Comparison of ENCODE assay signal across 20 cellular contexts in the genomic region with DNA sequence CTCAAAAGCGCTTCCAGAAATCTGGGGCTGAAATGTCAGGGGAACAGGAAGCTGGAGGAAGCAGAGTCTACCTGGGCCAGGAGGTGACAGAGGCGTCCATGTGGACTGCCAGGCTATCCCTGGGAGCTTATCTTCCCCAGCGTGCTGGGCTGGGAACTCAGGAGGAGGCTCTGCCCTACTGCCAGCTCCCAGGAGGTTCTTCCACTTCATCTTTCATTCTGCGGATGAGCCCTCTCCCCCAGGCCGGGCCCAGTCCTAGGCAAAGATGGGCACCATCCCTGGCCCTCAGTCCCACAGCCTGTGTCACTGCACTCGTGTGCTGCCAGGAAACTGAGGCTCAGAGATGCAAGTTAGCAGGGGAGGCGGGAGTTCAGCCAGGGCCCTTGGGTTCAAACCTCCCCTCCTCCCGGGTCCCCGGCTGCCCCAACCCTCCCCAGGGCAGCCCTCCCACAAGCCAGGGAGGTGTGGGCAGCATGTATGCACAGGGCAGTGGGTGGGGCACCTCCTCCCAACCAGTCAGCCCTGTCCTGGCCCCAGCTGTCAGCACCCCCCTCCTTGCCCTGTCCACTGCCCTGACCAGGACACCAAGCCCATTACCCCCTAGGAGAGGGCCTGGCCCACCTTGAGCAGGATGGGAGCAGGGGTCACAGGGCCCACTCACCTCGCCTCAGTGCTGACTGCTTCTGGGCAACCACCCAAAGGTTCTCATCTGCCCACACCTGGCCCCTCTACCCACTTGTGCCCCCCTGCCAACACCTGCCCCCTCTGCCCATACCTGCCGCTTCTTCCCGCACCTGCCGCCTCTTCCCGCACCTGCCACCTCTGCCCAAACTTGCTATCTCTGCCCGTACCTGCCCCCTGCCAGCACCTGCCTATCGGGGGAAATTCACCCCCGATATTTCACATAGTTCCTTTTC.
DNase-seq lines count a peak whose midpoint lies in the region; ATAC-seq and TF ChIP-seq lines count a peak whose summit lies in the region.
"Had no signal": no experiment of that assay in that cellular context is flagged by ENCODE, and none has a peak within 500 bp of the region (broad histone marks: within the 10 kb centered on the region; RNA-seq: fewer than 3 reads in every experiment).

No MANE protein-coding gene starts in this region.

- H3K27ac ChIP-seq in GM23338 (ENCODE audit: low read depth) (no peak overlapping the region), Panc1 (ENCODE audit: low read length) (no peak overlapping the region), mammary epithelial cell (ENCODE audit: insufficient read depth, low read depth, low read length) (no peak overlapping the region)
- H3K27ac ChIP-seq: PC-9, SJSA1 had no signal

- peaks cover 24% of the 10 kb centered on the region for H3K27me3 Mint-ChIP-seq in GM23338 (ENCODE audit: insufficient read depth, low read depth, poor library complexity)
- H3K27me3 Mint-ChIP-seq in neural crest cell (ENCODE audit: low read depth) = peaks cover 47% of the 10 kb centered on the region

- H3K9me3 ChIP-seq in Panc1 (ENCODE audit: control insufficient read depth, insufficient read depth, low read depth, low read length) = 0 out of 2 replicates have a peak, but pooled peaks cover 3% of the 10 kb centered on the region
- H3K9me3 ChIP-seq in mammary epithelial cell (replicated peaks; ENCODE audit: insufficient read depth, low read length) = peaks cover 11% of the 10 kb centered on the region
- H3K9me3 ChIP-seq: mucosa of descending colon, SJSA1 had no signal

- peaks cover 46% of the 10 kb centered on the region for H3K4me1 Mint-ChIP-seq in GM23338
- peaks cover 46% of the 10 kb centered on the region for H3K4me1 Mint-ChIP-seq in neural crest cell

- no peak overlapping the region for H3K9ac ChIP-seq in mammary epithelial cell (ENCODE audit: insufficient read depth, low read length)

- H3K4me2 ChIP-seq in GM23338 = no peak overlapping the region
- no peak overlapping the region for H3K4me2 ChIP-seq in mammary epithelial cell (ENCODE audit: insufficient read depth, low read depth, low read length)
- H3K4me2 ChIP-seq: PC-9 had no signal

- DNase-seq in GM23338 (ENCODE audit: low spot score) (no peak), NCI-H1105 treated with DMSO at 0.1 percent for 48 hours (lab: John Stamatoyannopoulos, UW) (peak; percentile 98), Panc1 (ENCODE audit: low read depth, low spot score) (no peak), neural crest cell (ENCODE audit: low read depth, low spot score) (no peak), Right ventricle myocardium inferior (ENCODE audit: missing footprints) (no peak), mammary epithelial cell (no peak), cerebellum (ENCODE audit: low spot score) (no peak)
- DNase-seq: activated CD4-positive, alpha-beta T cell treated with anti-CD3 and anti-CD28 coated beads, Interleukin-2, amount 50 U/mL, for 1 hour; DMS53; Karpas-422; left ventricle myocardium superior; mucosa of descending colon; NCI-H2107; NCI-H82; PC-9; stimulated activated CD4-positive, alpha-beta T cell treated with anti-CD3 and anti-CD28 coated beads, Interleukin-1b, Interleukin-23, amount 100 ng/mL, for 48 hours; T-helper 17 cell had no signal

- no peak for TF ChIP-seq CTCF in GM23338 (conservative IDR thresholded peaks at IDR 0.05; ENCODE audit: low read depth in 2 of 2)
- TF ChIP-seq CTCF in Panc1 (IDR thresholded peaks at IDR 0.05) = no peak
- no peak for TF ChIP-seq CTCF in neural crest cell (conservative IDR thresholded peaks at IDR 0.05)
- no peak for TF ChIP-seq CTCF in mammary epithelial cell (conservative IDR thresholded peaks at IDR 0.05 in 1 of 2, IDR thresholded peaks at IDR 0.05 in 1 of 2; ENCODE audit: extremely low read depth in 1 of 2, insufficient read depth in 1 of 2, low read depth in 1 of 2, low read length in 2 of 2)

- H3K4me1 ChIP-seq in GM23338 (ENCODE audit: insufficient read depth) (no peaks in the 10 kb centered on the region), Panc1 (ENCODE audit: control insufficient read depth, insufficient read depth, low read length) (no peaks in the 10 kb centered on the region), mammary epithelial cell (ENCODE audit: insufficient read depth, low read length) (no peaks in the 10 kb centered on the region)
- H3K4me1 ChIP-seq: SJSA1 had no signal

- ATAC-seq in GM23338 (peak; percentile 17), Panc1 (0 out of 2 replicates have a peak, but pooled peaks have one; percentile 55), Right ventricle myocardium inferior (no peak), HG02840 (IDR thresholded peaks at IDR 0.05; ENCODE audit: low FRiP score, unreplicated experiment) (no peak)
- ATAC-seq: left ventricle myocardium superior, mucosa of descending colon, T-helper 17 cell had no signal

- peak overlapping the region; percentile 56 for H3K4me3 Mint-ChIP-seq in GM23338
- H3K4me3 Mint-ChIP-seq in neural crest cell = peak overlapping the region; percentile 42
- H3K4me3 Mint-ChIP-seq: activated naive CD8-positive, alpha-beta T cell; T-helper 17 cell had no signal

- in situ Hi-C loops in Panc1 (cut with HindIII; ENCODE audit: low pct_unique_long_range_greater_than_20kb, low sequenced_read_pairs) = no loop called here
- in situ Hi-C loops in mammary epithelial cell (cut with MboI; ENCODE audit: low sequenced_read_pairs in 2 of 2) = no loop called here

- intact Hi-C loops in Panc1 (cut with micrococcal nuclease; ENCODE audit: unreplicated experiment) = no loop called here
- intact Hi-C loops in Right ventricle myocardium inferior (cut with DNase I) = no loop called here
- intact Hi-C loops in mammary epithelial cell (cut with micrococcal nuclease) = no loop called here

- no peaks in the 10 kb centered on the region for H3K79me2 ChIP-seq in GM23338 (replicated peaks; ENCODE audit: insufficient read depth)
- H3K79me2 ChIP-seq in mammary epithelial cell (ENCODE audit: insufficient read depth, low read length) = no peaks in the 10 kb centered on the region

- no peaks in the 10 kb centered on the region for H3K9me2 ChIP-seq in GM23338 (ENCODE audit: insufficient read depth)

- dilution Hi-C loops in mammary epithelial cell (cut with HindIII; ENCODE audit: low sequenced_read_pairs) = no loop called here

- H3K9me3 Mint-ChIP-seq in GM23338 (peaks cover 13% of the 10 kb centered on the region), neural crest cell (peaks cover 4% of the 10 kb centered on the region)

- H3K36me3 Mint-ChIP-seq in GM23338 (ENCODE audit: low read depth) (peaks cover 8% of the 10 kb centered on the region; the same call in 2 of the 3 replicates), neural crest cell (ENCODE audit: low read depth) (peaks cover 5% of the 10 kb centered on the region)

- H3K27me3 ChIP-seq in GM23338 (ENCODE audit: insufficient read depth) (no peaks in the 10 kb centered on the region), Panc1 (ENCODE audit: control insufficient read depth, insufficient read depth, low read length) (peaks cover 8% of the 10 kb centered on the region; the same call in 1 of the 2 replicates), mammary epithelial cell (ENCODE audit: insufficient read depth, low read length) (no peaks in the 10 kb centered on the region)
- H3K27me3 ChIP-seq: SJSA1 had no signal

- POLR2A ChIA-PET in Panc1 (lab: Charles Lee) = interaction anchor here (0.6 kb wide), 1 partner anchor 115 kb away, joined by 3 read pairs; no protein-coding TSS in a partner anchor

- H3F3A ChIP-seq in GM23338 (replicated peaks; ENCODE audit: low read depth) = no peaks in the 10 kb centered on the region

- peaks cover 7% of the 10 kb centered on the region; the same call in 1 of the 2 replicates for H3K36me3 ChIP-seq in GM23338 (ENCODE audit: insufficient read depth)
- H3K36me3 ChIP-seq in Panc1 (ENCODE audit: control insufficient read depth, insufficient read depth, low read length) = no peaks in the 10 kb centered on the region
- H3K36me3 ChIP-seq in mammary epithelial cell (ENCODE audit: insufficient read depth, low read length) = no peaks in the 10 kb centered on the region
- H3K36me3 ChIP-seq: SJSA1 had no signal

- 47% methylated on average over 7 of the region's 17 CpGs for WGBS in mammary epithelial cell (ENCODE audit: low coverage, missing lambda C conversion rate)

- CTCF ChIA-PET in Panc1 (lab: Charles Lee) (no interaction called here), mammary epithelial cell (lab: Charles Lee; ENCODE audit: low non-redundant PET) (no interaction called here)

- BruUV-seq in Panc1 (replicated peaks; lab: Mats Ljungman, UMichigan) = no TSS peak
- BruUV-seq in mammary epithelial cell (replicated peaks; lab: Mats Ljungman, UMichigan) = no TSS peak

- H4K20me1 ChIP-seq in GM23338 (replicated peaks; ENCODE audit: insufficient read depth) (no peaks in the 10 kb centered on the region), mammary epithelial cell (ENCODE audit: insufficient read depth, low read length) (no peaks in the 10 kb centered on the region)

- H3K27ac Mint-ChIP-seq in GM23338 (peak overlapping the region; percentile 98), neural crest cell (ENCODE audit: unreplicated experiment) (no peak overlapping the region)
- H3K27ac Mint-ChIP-seq: activated naive CD8-positive, alpha-beta T cell; T-helper 17 cell had no signal

- H2AFZ ChIP-seq in GM23338 (no peak overlapping the region), mammary epithelial cell (ENCODE audit: low read depth, low read length) (no peak overlapping the region)
- H2AFZ ChIP-seq: PC-9 had no signal

- H3K4me3 ChIP-seq in GM23338 (no peak overlapping the region), Panc1 (ENCODE audit: low read depth in 2 of 2, low read length in 2 of 2) (no peak overlapping the region), mammary epithelial cell (replicated peaks in 1 of 3; ENCODE audit: insufficient read depth in 1 of 3, low read depth in 2 of 3, low read length in 3 of 3) (no peak overlapping the region)
- H3K4me3 ChIP-seq: mucosa of descending colon, PC-9, SJSA1 had no signal

TF ChIP-seq in GM23338, 12 proteins besides CTCF, POLR2A, EP300 and RAD21:
- TF ChIP-seq EZH2 (IDR thresholded peaks at IDR 0.05; ENCODE audit: low read depth, unreplicated experiment) (no peak), STAT1 (IDR thresholded peaks at IDR 0.05; ENCODE audit: unreplicated experiment) (no peak)

Comparison
In these comparisons a context has a peak if more than half of its experiments do, and no peak if none do; other contexts are left out.
1. ATAC-seq: peak in GM23338 (single experiment) and Panc1 (single experiment); none in Right ventricle myocardium inferior (single experiment) and HG02840 (single experiment).